In the genomic region with DNA sequence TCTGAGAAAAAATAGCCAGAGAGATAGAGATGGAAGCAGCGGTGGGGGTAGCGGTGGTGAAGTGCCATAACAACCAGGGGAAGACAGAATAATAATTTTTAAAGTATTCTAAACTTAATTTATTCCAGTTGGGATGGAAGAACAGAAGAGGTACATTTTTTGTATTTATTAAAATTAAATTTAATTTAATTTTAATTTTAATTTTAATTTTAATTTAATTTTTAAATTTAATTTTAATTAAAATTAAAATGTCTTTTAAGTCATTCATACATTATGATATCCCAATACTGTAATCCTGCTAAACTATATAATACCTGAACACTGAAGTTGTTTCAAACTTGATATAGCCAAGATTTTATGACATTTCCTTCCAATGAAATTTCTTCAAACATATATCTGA, we compare ENCODE assay signal across 26 cellular contexts. TPM values are rescaled to one million over a fixed set of nuclear protein-coding genes. Genes with fewer than 3 reads are reported as not detected.
DNase-seq lines count a peak whose midpoint lies in the region; ATAC-seq, FAIRE-seq and TF ChIP-seq lines count a peak whose summit lies in the region.
"Had no signal": no experiment of that assay in that cellular context is flagged by ENCODE, and none has a peak within 500 bp of the region (broad histone marks: within the 10 kb centered on the region; RNA-seq: fewer than 3 reads in every experiment).

No MANE protein-coding gene starts in this region.

- FAIRE-seq in A204.1 (lab: Jason Lieb, UNC) (peak; percentile 93), TTC549 (lab: Jason Lieb, UNC) (peak; percentile 94), endometrium (lab: Jason Lieb, UNC) (peak; percentile 74), islet of Langerhans (lab: Jason Lieb, UNC) (peak; percentile 65)
- FAIRE-seq: A549, GM12891, GM18507, H1 had no signal

- no peak overlapping the region for H3K9ac ChIP-seq in colonic mucosa (ENCODE audit: low read depth in 2 of 2, low read length in 2 of 2)
- H3K9ac ChIP-seq: BLaER1 treated with 17β-estradiol and CSF1 and Interleukin-3, amounts not matched to agents 10 nM and 100 nM; GM23248 had no signal

- no peaks in the 10 kb centered on the region for H3K4me1 ChIP-seq in colonic mucosa
- H3K4me1 ChIP-seq: BE2C; BLaER1 treated with 17β-estradiol and CSF1 and Interleukin-3, amounts not matched to agents 10 nM and 100 nM had no signal

- intact Hi-C loops in head of caudate nucleus (cut with DNase I) = no loop called here
- intact Hi-C loops in colonic mucosa (cut with DNase I) = no loop called here

- ATAC-seq in HG02938 (IDR thresholded peaks at IDR 0.05; ENCODE audit: unreplicated experiment) = no peak
- ATAC-seq: A549 had no signal

- no peaks in the 10 kb centered on the region for H3K27me3 ChIP-seq in colonic mucosa
- H3K27me3 ChIP-seq: BE2C; BLaER1 treated with 17β-estradiol and CSF1 and Interleukin-3, amounts not matched to agents 10 nM and 100 nM had no signal

- no peak for DNase-seq in head of caudate nucleus
- DNase-seq in activated effector memory CD4-positive, alpha-beta T cell treated with anti-CD3 and anti-CD28 coated beads, Interleukin-2, amount 50 U/mL, for 16 hours = no peak
- no peak for DNase-seq in colonic mucosa
- DNase-seq: ACHN; AML-193; BE2C; CD4-positive, alpha-beta T cell; CD8-positive, alpha-beta memory T cell; DMS 273 treated with DMSO at 0.1 percent for 48 hours; DMS79; EL; GF-D8; GM23248; H7; HCEC 1CT had no signal

- H3K4me3 ChIP-seq in colonic mucosa = no peak overlapping the region
- H3K4me3 ChIP-seq: A549; BLaER1 treated with 17β-estradiol and CSF1 and Interleukin-3, amounts not matched to agents 10 nM and 100 nM; GM23248 had no signal

- no peaks in the 10 kb centered on the region for H3K36me3 ChIP-seq in colonic mucosa
- H3K36me3 ChIP-seq: BE2C had no signal

- no peak overlapping the region for H3K27ac ChIP-seq in colonic mucosa
- H3K27ac ChIP-seq: 22Rv1; A549; BLaER1 treated with 17β-estradiol and CSF1 and Interleukin-3, amounts not matched to agents 10 nM and 100 nM; GM23248 had no signal

- no peak for TF ChIP-seq CTCF in colonic mucosa (IDR thresholded peaks at IDR 0.05)

- H3K9me3 ChIP-seq in colonic mucosa = no peaks in the 10 kb centered on the region
- H3K9me3 ChIP-seq: A549; BE2C; BLaER1 treated with 17β-estradiol and CSF1 and Interleukin-3, amounts not matched to agents 10 nM and 100 nM had no signal

RNA-seq across cellular contexts. Expression of gene NME7, which starts 48.8 kb away (rescaled TPM):
- 1 to 10 TPM; 4.1 to 4.8 TPM for total RNA-seq in colonic mucosa

RNA-seq across cellular contexts. Expression of gene BLZF1, which starts 49.1 kb away (rescaled TPM):
- 10 to 100 TPM; 20.5 to 24.4 TPM for total RNA-seq in colonic mucosa
